ENCODE assay signal across 21 cellular contexts in the genomic region with DNA sequence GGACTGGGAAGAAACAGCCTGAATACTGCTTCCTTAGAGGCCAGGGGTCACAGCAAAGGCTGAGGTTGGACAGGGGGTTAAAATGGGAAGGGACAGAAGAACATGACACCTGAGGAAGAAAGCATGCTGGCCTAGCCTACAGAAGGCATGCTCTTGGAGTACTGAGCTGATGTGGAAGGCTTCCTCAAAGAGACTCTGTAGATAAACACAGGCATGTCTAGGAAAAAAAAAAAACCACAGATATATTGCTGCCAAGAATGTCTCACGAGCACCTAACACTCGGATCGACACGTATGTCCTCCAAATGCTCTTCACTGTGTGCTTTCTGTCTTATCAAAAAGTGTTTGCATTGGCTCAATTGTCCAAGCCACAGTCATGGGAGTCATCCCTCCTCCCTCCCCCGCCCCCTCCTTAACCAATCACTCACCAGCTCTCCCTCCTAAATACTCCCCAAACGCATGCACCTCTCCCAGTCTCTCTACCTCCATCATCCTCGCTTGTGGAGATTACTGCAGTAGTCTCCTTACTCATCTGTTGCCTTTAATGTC.
DNase-seq lines count a peak whose midpoint lies in the region; ATAC-seq and TF ChIP-seq lines count a peak whose summit lies in the region.
"Had no signal": no experiment of that assay in that cellular context is flagged by ENCODE, and none has a peak within 500 bp of the region (broad histone marks: within the 10 kb centered on the region; RNA-seq: fewer than 3 reads in every experiment).

No MANE protein-coding gene starts in this region.

- DNase-seq in DMS79 treated with DMSO at 0.1 percent for 48 hours (lab: John Stamatoyannopoulos, UW) (peak; percentile 20), DMS79 (lab: John Stamatoyannopoulos, UW) (no peak), NCI-H2029 (lab: John Stamatoyannopoulos, UW) (peak; percentile 92), choroid plexus epithelial cell (ENCODE audit: low read depth) (peak; percentile 16), neural crest cell (ENCODE audit: low read depth, low spot score) (no peak), kidney glomerular epithelial cell (lab: John Stamatoyannopoulos, UW) (no peak), NOMO-1 treated with dmso at 0.1 percent for 144 hours (lab: John Stamatoyannopoulos, UW; ENCODE audit: unreplicated experiment) (no peak)
- DNase-seq: Calu3; CD4-positive, alpha-beta memory T cell; DMS53; KBM-7; NCI-H1417 treated with DMSO at 0.1 percent for 48 hours; NCI-H226; NCI-H524 treated with DMSO at 0.1 percent for 48 hours; Peyer's patch; SHP77; SK-N-SH had no signal

- H3K4me3 ChIP-seq in choroid plexus epithelial cell (ENCODE audit: low read depth, low read length) = no peak overlapping the region
- H3K4me3 ChIP-seq: GM12878, HAP-1, Peyer's patch had no signal

- H3K4me3 Mint-ChIP-seq in neural crest cell = no peak overlapping the region
- H3K4me3 Mint-ChIP-seq: B cell; CD4-positive, alpha-beta memory T cell had no signal

- H3K9me3 Mint-ChIP-seq in neural crest cell = peaks cover 3% of the 10 kb centered on the region

- H3K27me3 Mint-ChIP-seq in neural crest cell (ENCODE audit: low read depth) = no peaks in the 10 kb centered on the region

- H3K27ac Mint-ChIP-seq in neural crest cell (ENCODE audit: unreplicated experiment) = peak overlapping the region; percentile 27
- H3K27ac Mint-ChIP-seq: B cell; CD4-positive, alpha-beta memory T cell had no signal

- ATAC-seq in HG03439 (IDR thresholded peaks at IDR 0.05; ENCODE audit: unreplicated experiment) = no peak
- ATAC-seq: GM12878 had no signal

- no peaks in the 10 kb centered on the region for H3K36me3 Mint-ChIP-seq in neural crest cell (ENCODE audit: low read depth)
- H3K36me3 Mint-ChIP-seq: CD4-positive, alpha-beta memory T cell had no signal

- H3K4me1 Mint-ChIP-seq in neural crest cell = no peaks in the 10 kb centered on the region
- H3K4me1 Mint-ChIP-seq: B cell; CD4-positive, alpha-beta memory T cell had no signal

- TF ChIP-seq CTCF in choroid plexus epithelial cell (conservative IDR thresholded peaks at IDR 0.05; ENCODE audit: low read depth, low read length) = no peak
- no peak for TF ChIP-seq CTCF in neural crest cell (conservative IDR thresholded peaks at IDR 0.05)

Comparison
In these comparisons a context has a peak if more than half of its experiments do, and no peak if none do; other contexts are left out.
1. DNase-seq: peak in DMS79 treated with DMSO at 0.1 percent for 48 hours (single experiment), NCI-H2029 (single experiment) and choroid plexus epithelial cell (single experiment); none in DMS79 (single experiment), neural crest cell (single experiment), kidney glomerular epithelial cell (single experiment) and NOMO-1 treated with dmso at 0.1 percent for 144 hours (single experiment).